Comparison of ENCODE assay signal across 1 cellular context in genomic region chr17:81386646-81387234, GRCh38.
TF ChIP-seq lines count a peak whose summit lies in the region.

No MANE protein-coding gene starts in this region.

TF ChIP-seq in HepG2, 621 proteins besides CTCF, POLR2A, EP300 and RAD21 (continued from another document and continues in another):
- no peak for TF ChIP-seq PRDM10 (CRISPR knock-in tag; IDR thresholded peaks at IDR 0.05; ENCODE audit: low read depth)
- TF ChIP-seq ZFY (CRISPR knock-in tag; IDR thresholded peaks at IDR 0.05): peak; percentile 27; the same call in 1 of the 2 replicates
- TF ChIP-seq ATAD3A (CRISPR knock-in tag; IDR thresholded peaks at IDR 0.05): no peak
- TF ChIP-seq ZNF800 (CRISPR knock-in tag; IDR thresholded peaks at IDR 0.05): no peak
- TF ChIP-seq CAMTA2 (CRISPR knock-in tag; IDR thresholded peaks at IDR 0.05; ENCODE audit: borderline replicate concordance): no peak
- TF ChIP-seq ZNF670 (CRISPR knock-in tag; IDR thresholded peaks at IDR 0.05; ENCODE audit: borderline replicate concordance): no peak
- no peak for TF ChIP-seq ZBTB46 (CRISPR knock-in tag; IDR thresholded peaks at IDR 0.05; ENCODE audit: borderline replicate concordance)
- no peak for TF ChIP-seq EHMT2 (IDR thresholded peaks at IDR 0.05; ENCODE audit: borderline replicate concordance, low read depth, low read length)
- TF ChIP-seq ZNF180 (CRISPR knock-in tag; IDR thresholded peaks at IDR 0.05; ENCODE audit: borderline replicate concordance, low read depth): no peak
- TF ChIP-seq IKZF1 (IDR thresholded peaks at IDR 0.05): no peak
- no peak for TF ChIP-seq KLF9 (CRISPR knock-in tag; IDR thresholded peaks at IDR 0.05; ENCODE audit: low read depth)
- TF ChIP-seq ZNF280D (CRISPR knock-in tag; IDR thresholded peaks at IDR 0.05): no peak
- TF ChIP-seq MIER2 (CRISPR knock-in tag; IDR thresholded peaks at IDR 0.05): no peak
- no peak for TF ChIP-seq RBM39 (IDR thresholded peaks at IDR 0.05; ENCODE audit: low read depth, low read length, poor library complexity, severe bottlenecking)
- 0 out of 2 replicates have a peak, but pooled peaks have one; percentile 13 for TF ChIP-seq ZMYM4 (CRISPR knock-in tag; IDR thresholded peaks at IDR 0.05)
- TF ChIP-seq ZNF281 (CRISPR knock-in tag; IDR thresholded peaks at IDR 0.05; ENCODE audit: borderline replicate concordance): peak; percentile 15
- no peak for TF ChIP-seq FIP1L1 (IDR thresholded peaks at IDR 0.05; ENCODE audit: borderline replicate concordance, insufficient read depth, low read depth, low read length)
- TF ChIP-seq KDM4B (CRISPR knock-in tag; IDR thresholded peaks at IDR 0.05): no peak
- no peak for TF ChIP-seq ZNF296 (CRISPR knock-in tag; conservative IDR thresholded peaks at IDR 0.05)
- no peak for TF ChIP-seq TBX3 (IDR thresholded peaks at IDR 0.05; ENCODE audit: borderline replicate concordance)
- no peak for TF ChIP-seq SMAD3 (CRISPR knock-in tag; IDR thresholded peaks at IDR 0.05)
- TF ChIP-seq SNAPC4 (CRISPR knock-in tag; IDR thresholded peaks at IDR 0.05): no peak
- TF ChIP-seq ZFP36L2 (CRISPR knock-in tag; IDR thresholded peaks at IDR 0.05): no peak
- TF ChIP-seq SMAD1 (CRISPR knock-in tag; IDR thresholded peaks at IDR 0.05; ENCODE audit: borderline replicate concordance, low read depth): 0 out of 2 replicates have a peak, but pooled peaks have one; percentile 9
- no peak for TF ChIP-seq SOX13 (IDR thresholded peaks at IDR 0.05)
- 0 out of 4 replicates have a peak, but pooled peaks of 1 of the 2 experiments have one; percentile 10 for TF ChIP-seq SOX13 (CRISPR knock-in tag; conservative IDR thresholded peaks at IDR 0.05 in 1 of 2, IDR thresholded peaks at IDR 0.05 in 1 of 2)
- TF ChIP-seq TBX2 (CRISPR knock-in tag; IDR thresholded peaks at IDR 0.05; ENCODE audit: borderline replicate concordance): no peak
- TF ChIP-seq ZNF816 (CRISPR knock-in tag; IDR thresholded peaks at IDR 0.05; ENCODE audit: borderline replicate concordance): no peak
- no peak for TF ChIP-seq CEBPZ (IDR thresholded peaks at IDR 0.05; ENCODE audit: low read length)
- no peak for TF ChIP-seq FOSL1 (CRISPR knock-in tag; IDR thresholded peaks at IDR 0.05; ENCODE audit: borderline replicate concordance)
- no peak for TF ChIP-seq KMT2A (CRISPR knock-in tag; IDR thresholded peaks at IDR 0.05)
- TF ChIP-seq SPEN (CRISPR knock-in tag; IDR thresholded peaks at IDR 0.05; ENCODE audit: low read depth): no peak
- TF ChIP-seq GTF2F1 (IDR thresholded peaks at IDR 0.05; ENCODE audit: low read length): no peak
- no peak for TF ChIP-seq ZNF292 (CRISPR knock-in tag; IDR thresholded peaks at IDR 0.05; ENCODE audit: borderline replicate concordance, low read depth)
- TF ChIP-seq ZNF605 (CRISPR knock-in tag; IDR thresholded peaks at IDR 0.05): no peak
